8 cellular contexts compared by ENCODE assay signal in the genomic region with DNA sequence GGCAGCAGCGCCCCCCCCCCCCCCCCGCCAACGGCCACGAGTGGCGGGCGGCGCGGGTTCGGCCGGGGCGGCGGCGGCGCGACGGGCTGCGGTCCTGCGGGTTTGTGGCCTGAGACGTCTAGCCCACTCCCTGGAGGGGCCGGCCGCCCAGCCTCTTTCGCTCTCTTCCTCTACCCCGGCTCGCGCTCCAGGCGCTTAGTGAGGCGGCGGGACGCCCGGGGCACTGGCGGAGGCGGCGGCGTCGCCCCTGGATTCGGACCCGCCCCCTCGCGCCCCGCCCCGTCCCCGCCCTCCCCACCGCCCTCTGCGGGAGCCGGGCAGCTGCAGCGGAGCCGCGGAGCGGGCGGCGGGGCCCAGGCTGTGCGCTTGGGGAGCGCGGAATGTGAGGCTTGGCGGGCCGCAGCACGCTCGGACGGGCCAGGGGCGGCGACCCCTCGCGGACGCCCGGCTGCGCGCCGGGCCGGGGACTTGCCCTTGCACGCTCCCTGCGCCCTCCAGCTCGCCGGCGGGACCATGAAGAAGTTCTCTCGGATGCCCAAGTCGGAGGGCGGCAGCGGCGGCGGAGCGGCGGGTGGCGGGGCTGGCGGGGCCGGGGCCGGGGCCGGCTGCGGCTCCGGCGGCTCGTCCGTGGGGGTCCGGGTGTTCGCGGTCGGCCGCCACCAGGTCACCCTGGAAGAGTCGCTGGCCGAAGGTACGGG. TPM values are rescaled to one million over a fixed set of nuclear protein-coding genes. Genes with fewer than 3 reads are reported as not detected.
DNase-seq lines count a peak whose midpoint lies in the region; ATAC-seq and TF ChIP-seq lines count a peak whose summit lies in the region.

A gene (plus strand): TSS at position 320 of the 698 bp plus-strand sequence. CDS start 194 bp downstream, at position 514.

- peak; percentile 85 for TF ChIP-seq POLR2A in GM15510 (IDR thresholded peaks at IDR 0.05; ENCODE audit: borderline replicate concordance, extremely low read depth, insufficient read length)

- no peaks in the 10 kb centered on the region for H3K36me3 ChIP-seq in colonic mucosa

- no peak for TF ChIP-seq CTCF in colonic mucosa (IDR thresholded peaks at IDR 0.05)

- no peaks in the 10 kb centered on the region for H3K9me3 Mint-ChIP-seq in activated CD4-positive, alpha-beta T cell treated with anti-CD3 and anti-CD28 coated beads for 36 hours (ENCODE audit: low read depth)

- peak within 1 kb of the TSS; percentile 96 for H3K27ac Mint-ChIP-seq in activated CD4-positive, alpha-beta T cell treated with anti-CD3 and anti-CD28 coated beads for 36 hours

- intact Hi-C loops in activated CD4-positive, alpha-beta T cell treated with anti-CD3 and anti-CD28 coated beads for 36 hours (cut with DNase I, micrococcal nuclease), result loop anchor here (1.0 to 10.0 kb wide), 9 partner anchors 118 to 1409 kb away; a partner anchor contains a TSS
- intact Hi-C loops in colonic mucosa (cut with DNase I), result loop anchor here (10.0 kb wide), 2 partner anchors 131 to 161 kb away; no protein-coding TSS in a partner anchor

- H3K27me3 Mint-ChIP-seq in activated CD4-positive, alpha-beta T cell treated with anti-CD3 and anti-CD28 coated beads for 36 hours, result no peaks in the 10 kb centered on the region

- H3K9ac ChIP-seq in colonic mucosa (ENCODE audit: low read depth in 2 of 2, low read length in 2 of 2), result peak within 1 kb of the TSS; percentile 96 to 98

- H3K4me3 Mint-ChIP-seq in activated CD4-positive, alpha-beta T cell treated with anti-CD3 and anti-CD28 coated beads for 36 hours, result peak within 1 kb of the TSS; percentile 84

- no peaks in the 10 kb centered on the region for H3K9me3 ChIP-seq in colonic mucosa

- H3K4me1 Mint-ChIP-seq in activated CD4-positive, alpha-beta T cell treated with anti-CD3 and anti-CD28 coated beads for 36 hours, result peaks cover 17% of the 10 kb centered on the region

- no peaks in the 10 kb centered on the region for H3K36me3 Mint-ChIP-seq in activated CD4-positive, alpha-beta T cell treated with anti-CD3 and anti-CD28 coated beads for 36 hours (ENCODE audit: low read depth)

- POLR2A ChIA-PET in activated CD4-positive, alpha-beta T cell treated with anti-CD3 and anti-CD28 coated beads for 36 hours (lab: Charles Lee), result interaction anchor here (0.5 kb wide), 1 partner anchor 170 kb away, joined by 3 read pairs; no protein-coding TSS in a partner anchor

- H3K27me3 ChIP-seq in colonic mucosa, result no peaks in the 10 kb centered on the region

- peaks cover 4% of the 10 kb centered on the region for H3K4me1 ChIP-seq in colonic mucosa

- peak within 1 kb of the TSS; percentile 96 for H3K27ac ChIP-seq in colonic mucosa

- DNase-seq in 8988T (peak; percentile 63), NCI-H2171 (lab: John Stamatoyannopoulos, UW) (peak; percentile 36), colonic mucosa (peak; percentile 84), left kidney (ENCODE audit: low read depth, low spot score) (peak; percentile 93)
- peak; percentile 88 for DNase-seq in activated CD4-positive, alpha-beta T cell treated with anti-CD3 and anti-CD28 coated beads for 36 hours
- peak; percentile 78 to 79 for DNase-seq in stimulated activated CD4-positive, alpha-beta T cell treated with anti-CD3 and anti-CD28 coated beads, Interleukin-2, amount 100 ng/mL, for 24 hours

- ATAC-seq in HG02870 (IDR thresholded peaks at IDR 0.05; ENCODE audit: unreplicated experiment), result peak; percentile 68
- ATAC-seq in activated CD4-positive, alpha-beta T cell treated with anti-CD3 and anti-CD28 coated beads for 36 hours, result peak; percentile 71

- H3K4me3 ChIP-seq in colonic mucosa, result peak within 1 kb of the TSS; percentile 76

- CTCF ChIA-PET in activated CD4-positive, alpha-beta T cell treated with anti-CD3 and anti-CD28 coated beads for 36 hours (lab: Charles Lee), result interaction anchor here (0.7 to 1.5 kb wide), 2 partner anchors 60 to 164 kb away, joined by 3 read pairs; no protein-coding TSS in a partner anchor

RNA-seq across cellular contexts. Expression of the gene that starts here (rescaled TPM):
- 10 to 100 TPM; 10.6 to 14.5 TPM for total RNA-seq in activated CD4-positive, alpha-beta T cell treated with anti-CD3 and anti-CD28 coated beads for 36 hours
- total RNA-seq in colonic mucosa, result 10 to 100 TPM; 52.4 to 55.7 TPM

Comparison
In these comparisons a context has a peak if more than half of its experiments do, and no peak if none do; other contexts are left out.
1. Peak in every context shown above with its lines: DNase-seq, ATAC-seq, H3K4me3 ChIP-seq and H3K27ac ChIP-seq.
2. DNase-seq: peak in every context shown above with its lines; median percentile 93 in left kidney; 88 in activated CD4-positive, alpha-beta T cell treated with anti-CD3 and anti-CD28 coated beads for 36 hours; 84 in colonic mucosa; 78 in stimulated activated CD4-positive, alpha-beta T cell treated with anti-CD3 and anti-CD28 coated beads, Interleukin-2, amount 100 ng/mL, for 24 hours; 63 in 8988T; 36 in NCI-H2171.